In genomic region chr10:65754112-65754511, GRCh38 we compare ENCODE assay signal across 18 cellular contexts.
DNase-seq lines count a peak whose midpoint lies in the region; ATAC-seq, FAIRE-seq and TF ChIP-seq lines count a peak whose summit lies in the region.
"Had no signal": no experiment of that assay in that cellular context is flagged by ENCODE, and none has a peak within 500 bp of the region (broad histone marks: within the 10 kb centered on the region; RNA-seq: fewer than 3 reads in every experiment).

No MANE protein-coding gene starts in this region.

- no peak overlapping the region for H3K4me3 ChIP-seq in bronchial epithelial cell (ENCODE audit: low read depth, low read length)
- H3K4me3 ChIP-seq: A549 had no signal

- DNase-seq in NCI-H526 (lab: John Stamatoyannopoulos, UW) (peak; percentile 10 to 14), bronchial epithelial cell (ENCODE audit: low read depth) (peak; percentile 85), ACHN (no peak), posterior vena cava (ENCODE audit: low spot score) (no peak), medulla oblongata (ENCODE audit: extremely low spot score) (no peak)
- DNase-seq: 8988T; C1 segment of cervical spinal cord; Calu3; CD4-positive, alpha-beta memory T cell; COR-L47; DND-41; GOT3; H7; HCEC 1CT had no signal

- no peak for FAIRE-seq in bronchial epithelial cell (lab: Jason Lieb, UNC)
- FAIRE-seq: A549, G401.6, GM12892 had no signal

- in situ Hi-C loops in ACHN (cut with HindIII; ENCODE audit: low pct_ligation_motif_present, low pct_unique_long_range_greater_than_20kb, low sequenced_read_pairs), result no loop called here

- no peaks in the 10 kb centered on the region for H3K27me3 ChIP-seq in bronchial epithelial cell (ENCODE audit: control insufficient read depth, insufficient read depth, low read length)

- intact Hi-C loops in posterior vena cava (cut with DNase I), result no loop called here

- ATAC-seq in esophagus mucosa, result peak; percentile 74
- ATAC-seq: A549 had no signal

- H3K36me3 ChIP-seq in bronchial epithelial cell (ENCODE audit: control insufficient read depth, insufficient read depth, low read length), result no peaks in the 10 kb centered on the region

- no peak for TF ChIP-seq CTCF in bronchial epithelial cell (IDR thresholded peaks at IDR 0.05; ENCODE audit: insufficient read depth, low read length, severe bottlenecking)

Comparison
In these comparisons a context has a peak if more than half of its experiments do, and no peak if none do; other contexts are left out.
1. DNase-seq: peak in NCI-H526 (2 of 2) and bronchial epithelial cell (single experiment); none in ACHN (single experiment), posterior vena cava (single experiment) and medulla oblongata (single experiment).